ENCODE assay signal across 8 cellular contexts in genomic region chr7:112391841-112392286, GRCh38. TPM values are rescaled to one million over a fixed set of nuclear protein-coding genes. Genes with fewer than 3 reads are reported as not detected.
A peak's percentile ranks its signal among the peaks of the same experiment; 100 is the strongest.
DNase-seq lines count a peak whose midpoint lies in the region; ATAC-seq and TF ChIP-seq lines count a peak whose summit lies in the region.
"Not testable (repeated sequence)": the region's sequence is repeated elsewhere in the genome, so short reads cannot be mapped to it uniquely, and the experiment has no call there.

No MANE protein-coding gene starts in this region.

- ATAC-seq in GM19467 (IDR thresholded peaks at IDR 0.05; ENCODE audit: unreplicated experiment): peak; percentile 60
- peak; percentile 85 for ATAC-seq in memory B cell (ENCODE audit: low read depth)

- H3K4me1 ChIP-seq in OCI-LY7 (ENCODE audit: insufficient read depth, low read length, poor library complexity, severe bottlenecking): peaks cover 11% of the 10 kb centered on the region
- H3K4me1 ChIP-seq in endocrine pancreas (ENCODE audit: control insufficient read depth, insufficient read depth, low read length): not testable (repeated sequence)

- not testable (repeated sequence) for H3K4me1 Mint-ChIP-seq in memory B cell

- H3K27me3 Mint-ChIP-seq in memory B cell: not testable (repeated sequence)

- not testable (repeated sequence) for H3K36me3 ChIP-seq in OCI-LY7 (ENCODE audit: insufficient read depth, low read length); endocrine pancreas (ENCODE audit: control insufficient read depth, insufficient read depth, low read length)

- H3K79me2 ChIP-seq in OCI-LY7 (ENCODE audit: insufficient read depth, low read depth, low read length): not testable (repeated sequence)

- not testable (repeated sequence) for TF ChIP-seq RAD21 in Ishikawa (IDR thresholded peaks at IDR 0.05; ENCODE audit: low read depth)

- DNase-seq in C1 segment of cervical spinal cord (lab: John Stamatoyannopoulos, UW): peak in 8 of 14 donors; percentile 6 to 55 (median 24)
- DNase-seq in OCI-LY7 (ENCODE audit: low spot score): peak; percentile 74
- DNase-seq in activated CD8-positive, alpha-beta memory T cell treated with anti-CD3 and anti-CD28 coated beads, Interleukin-2, amount 50 U/mL, for 48 hours: peak; percentile 77
- DNase-seq in memory B cell (ENCODE audit: low spot score in 2 of 2): peak; percentile 50 to 74
- DNase-seq in stimulated activated CD4-positive, alpha-beta T cell treated with anti-CD3 and anti-CD28 coated beads, TNF-alpha, amount 100 ng/mL, for 1 hour (ENCODE audit: low read depth in 3 of 3, low spot score in 1 of 3): peak; percentile 13 to 55 (median 36)

- not testable (repeated sequence) for H4K20me1 ChIP-seq in OCI-LY7 (ENCODE audit: insufficient read depth, low read length)

- H3K9me3 Mint-ChIP-seq in memory B cell: not testable (repeated sequence)

- H3K27me3 ChIP-seq in endocrine pancreas (ENCODE audit: control insufficient read depth, insufficient read depth, low read length): not testable (repeated sequence)

- not testable (repeated sequence) for TF ChIP-seq EP300 in Ishikawa (IDR thresholded peaks at IDR 0.05; ENCODE audit: borderline replicate concordance)

- H3K4me3 Mint-ChIP-seq in memory B cell: peak overlapping the region; percentile 84

- H3K9ac ChIP-seq in endocrine pancreas (ENCODE audit: control insufficient read depth, insufficient read depth, low read length): peak overlapping the region; percentile 73

- POLR2A ChIA-PET in OCI-LY7 (lab: Charles Lee): interaction anchor here (0.7 to 0.8 kb wide), 2 partner anchors 19 to 547 kb away, joined by 3 to 4 read pairs; no protein-coding TSS in a partner anchor

- peak overlapping the region; percentile 57 for H3K27ac Mint-ChIP-seq in memory B cell

- H3K4me2 ChIP-seq in OCI-LY7 (ENCODE audit: low read length): peak overlapping the region; percentile 75

- CTCF ChIA-PET in OCI-LY7 (lab: Charles Lee; ENCODE audit: unreplicated experiment): not testable (repeated sequence)

- H3K4me3 ChIP-seq in OCI-LY7 (ENCODE audit: low read depth, low read length, poor library complexity, severe bottlenecking) (peak overlapping the region; percentile 64), endocrine pancreas (ENCODE audit: control insufficient read depth, insufficient read depth, low read length) (peak overlapping the region; percentile 71)

- H3K36me3 Mint-ChIP-seq in memory B cell: not testable (repeated sequence)

- not testable (repeated sequence) for H3K9me2 ChIP-seq in OCI-LY7 (ENCODE audit: insufficient read depth, low read length)

- not testable (repeated sequence) for H3K9me3 ChIP-seq in OCI-LY7 (ENCODE audit: low read length); endocrine pancreas (ENCODE audit: control insufficient read depth, low read length)

- peak overlapping the region; percentile 95 for H2AFZ ChIP-seq in OCI-LY7 (ENCODE audit: low read length)

- intact Hi-C loops in OCI-LY7 (cut with micrococcal nuclease; ENCODE audit: unreplicated experiment): loop anchor here (2.0 to 5.0 kb wide), 2 partner anchors 59 to 185 kb away; partner anchors contain the start of genes DOCK4, IFRD1 and ZNF277

- not testable (repeated sequence) for H3K27ac ChIP-seq in OCI-LY7 (ENCODE audit: low read depth, low read length, poor library complexity, severe bottlenecking)

- not testable (repeated sequence) for TF ChIP-seq CTCF in OCI-LY7 (conservative IDR thresholded peaks at IDR 0.05; ENCODE audit: low read length)

- BruUV-seq in OCI-LY7 (replicated peaks; lab: Mats Ljungman, UMichigan): not testable (repeated sequence)

TF ChIP-seq in Ishikawa, 13 proteins besides CTCF, POLR2A, EP300 and RAD21:
- TF ChIP-seq MAX (IDR thresholded peaks at IDR 0.05): peak; percentile 88

RNA-seq across cellular contexts. Expression of gene IFRD1, which starts 58.4 kb away (rescaled TPM):
- total RNA-seq in OCI-LY7 (2014; rRNA removed; shearing (Covaris generic)): 49.1 and 54.9 TPM in 2 replicates
- total RNA-seq in OCI-LY7 (2022): 65.6 and 82.2 TPM in 2 replicates

Comparison
In these comparisons a context has a peak if more than half of its experiments do, and no peak if none do; other contexts are left out.
1. DNase-seq: peak in every context shown above with its lines; median percentile 77 in activated CD8-positive, alpha-beta memory T cell treated with anti-CD3 and anti-CD28 coated beads, Interleukin-2, amount 50 U/mL, for 48 hours; 74 in OCI-LY7; 62 in memory B cell; 36 in stimulated activated CD4-positive, alpha-beta T cell treated with anti-CD3 and anti-CD28 coated beads, TNF-alpha, amount 100 ng/mL, for 1 hour; 24 in C1 segment of cervical spinal cord.